9 cellular contexts compared by ENCODE assay signal in genomic region chr5:141638771-141639170, GRCh38. TPM values are rescaled to one million over a fixed set of nuclear protein-coding genes. Genes with fewer than 3 reads are reported as not detected.
A peak's percentile ranks its signal among the peaks of the same experiment; 100 is the strongest.
DNase-seq lines count a peak whose midpoint lies in the region; ATAC-seq and TF ChIP-seq lines count a peak whose summit lies in the region.
"Had no signal": no experiment of that assay in that cellular context is flagged by ENCODE, and none has a peak within 500 bp of the region (broad histone marks: within the 10 kb centered on the region; RNA-seq: fewer than 3 reads in every experiment).

No MANE protein-coding gene starts in this region.

- peak overlapping the region; percentile 74 for H2AK9ac ChIP-seq in IMR-90 (replicated peaks; ENCODE audit: low read depth, low read length, poor library complexity)

- no peak overlapping the region for H4K8ac ChIP-seq in IMR-90 (ENCODE audit: low read depth in 2 of 2, low read length in 2 of 2)

- TF ChIP-seq POLR2A in IMR-90 (IDR thresholded peaks at IDR 0.05; ENCODE audit: low read depth, low read length), result no peak

- no peak overlapping the region for H4K5ac ChIP-seq in IMR-90 (ENCODE audit: low read depth, low read length)

- WGBS in IMR-90 (ENCODE audit: extremely low coverage in 2 of 2, insufficient read length in 1 of 2), 2 experiments, result no CpG with 5 or more reads among the region's 2 CpGs

- H4K20me1 ChIP-seq in IMR-90 (ENCODE audit: insufficient read depth, low read length), result peaks cover 27% of the 10 kb centered on the region

- H3K4me3 Mint-ChIP-seq in Caco-2 (ENCODE audit: unreplicated experiment), result peak overlapping the region; percentile 90
- H3K4me3 Mint-ChIP-seq in activated naive CD8-positive, alpha-beta T cell treated with anti-CD3 and anti-CD28 coated beads for 36 hours, result peak overlapping the region; percentile 97
- H3K4me3 Mint-ChIP-seq in natural killer cell treated with Interleukin-12 subunit alpha and Interleukin-12 subunit beta and Interleukin-15 and Interleukin-18, amount 100 ng/mL, for 72 hours, result peak overlapping the region; percentile 90

- H2BK120ac ChIP-seq in IMR-90 (ENCODE audit: low read depth, low read length), result no peak overlapping the region

- peaks cover 17% of the 10 kb centered on the region for H3K4me1 Mint-ChIP-seq in Caco-2 (ENCODE audit: low read depth, unreplicated experiment)
- H3K4me1 Mint-ChIP-seq in activated naive CD8-positive, alpha-beta T cell treated with anti-CD3 and anti-CD28 coated beads for 36 hours, result peaks cover 41% of the 10 kb centered on the region
- peaks cover 43 to 49% of the 10 kb centered on the region in 2 donors for H3K4me1 Mint-ChIP-seq in natural killer cell treated with Interleukin-12 subunit alpha and Interleukin-12 subunit beta and Interleukin-15 and Interleukin-18, amount 100 ng/mL, for 72 hours (ENCODE audit: low read depth in 2 of 2)

- H3K27ac Mint-ChIP-seq in Caco-2 (ENCODE audit: unreplicated experiment), result no peak overlapping the region
- peak overlapping the region; percentile 95 for H3K27ac Mint-ChIP-seq in activated naive CD8-positive, alpha-beta T cell treated with anti-CD3 and anti-CD28 coated beads for 36 hours
- H3K27ac Mint-ChIP-seq in natural killer cell treated with Interleukin-12 subunit alpha and Interleukin-12 subunit beta and Interleukin-15 and Interleukin-18, amount 100 ng/mL, for 72 hours, result peak overlapping the region; percentile 63 to 71

- H2BK20ac ChIP-seq in IMR-90 (ENCODE audit: low read depth, low read length), result no peak overlapping the region

- H3K4me3 ChIP-seq in Caco-2 (ENCODE audit: low read depth, low read length) (no peak overlapping the region), IMR-90 (ENCODE audit: insufficient read depth, low read depth, low read length) (no peak overlapping the region)

- DNase-seq in Caco-2, result no peak
- no peak for DNase-seq in IMR-90
- no peak for DNase-seq in activated naive CD8-positive, alpha-beta T cell treated with anti-CD3 and anti-CD28 coated beads for 36 hours
- DNase-seq in natural killer cell treated with Interleukin-12 subunit alpha and Interleukin-12 subunit beta and Interleukin-15 and Interleukin-18, amount 100 ng/mL, for 72 hours (ENCODE audit: low spot score), result no peak
- DNase-seq in NCI-H510A (lab: John Stamatoyannopoulos, UW), result no peak
- DNase-seq in amniotic stem cell (lab: John Stamatoyannopoulos, UW), result no peak
- DNase-seq in GOT3 (lab: John Stamatoyannopoulos, UW), result no peak
- DNase-seq: NCI-H226 had no signal

- intact Hi-C loops in Caco-2 (cut with micrococcal nuclease; ENCODE audit: unreplicated experiment), result no loop called here
- intact Hi-C loops in IMR-90 (cut with micrococcal nuclease), result no loop called here

- POLR2A ChIA-PET in Caco-2 (lab: Charles Lee) (no interaction called here), IMR-90 (lab: Charles Lee; ENCODE audit: unreplicated experiment) (no interaction called here)

- BruUV-seq in Caco-2 (replicated peaks; lab: Mats Ljungman, UMichigan) (no TSS peak), IMR-90 (replicated peaks; lab: Mats Ljungman, UMichigan) (no TSS peak)

- no peak overlapping the region for H2AFZ ChIP-seq in IMR-90 (replicated peaks; ENCODE audit: low read length, poor library complexity)

- no peak overlapping the region for H3K27ac ChIP-seq in IMR-90 (ENCODE audit: insufficient read depth, low read length)
- H3K27ac ChIP-seq: suprapubic skin had no signal

- no peaks in the 10 kb centered on the region for H3K27me3 Mint-ChIP-seq in Caco-2 (ENCODE audit: insufficient read depth, unreplicated experiment)
- no peaks in the 10 kb centered on the region for H3K27me3 Mint-ChIP-seq in activated naive CD8-positive, alpha-beta T cell treated with anti-CD3 and anti-CD28 coated beads for 36 hours
- H3K27me3 Mint-ChIP-seq in natural killer cell treated with Interleukin-12 subunit alpha and Interleukin-12 subunit beta and Interleukin-15 and Interleukin-18, amount 100 ng/mL, for 72 hours, result no peaks in the 10 kb centered on the region

- CTCF ChIA-PET in Caco-2 (lab: Charles Lee), result no interaction called here
- CTCF ChIA-PET in IMR-90 (lab: Yijun Ruan, JAX), result no interaction called here

- no peaks in the 10 kb centered on the region for H3K9me3 Mint-ChIP-seq in Caco-2 (ENCODE audit: unreplicated experiment)
- H3K9me3 Mint-ChIP-seq in activated naive CD8-positive, alpha-beta T cell treated with anti-CD3 and anti-CD28 coated beads for 36 hours, result no peaks in the 10 kb centered on the region
- H3K9me3 Mint-ChIP-seq in natural killer cell treated with Interleukin-12 subunit alpha and Interleukin-12 subunit beta and Interleukin-15 and Interleukin-18, amount 100 ng/mL, for 72 hours, result no peaks in the 10 kb centered on the region

- dilution Hi-C loops in IMR-90 (cut with HindIII; ENCODE audit: low sequenced_read_pairs, unreplicated experiment), result no loop called here

- no peak overlapping the region for H3K4ac ChIP-seq in IMR-90 (ENCODE audit: low read depth, low read length)

- no peak overlapping the region for H2BK5ac ChIP-seq in IMR-90 (ENCODE audit: low read depth, low read length, poor library complexity, severe bottlenecking)

- H3K27me3 ChIP-seq in Caco-2 (replicated peaks; ENCODE audit: control insufficient read depth, insufficient read depth, low read length), result no peaks in the 10 kb centered on the region
- no peaks in the 10 kb centered on the region for H3K27me3 ChIP-seq in IMR-90 (ENCODE audit: control insufficient read depth, insufficient read depth, low read length)
- H3K27me3 ChIP-seq: suprapubic skin had no signal

- no peak overlapping the region for H3K4me2 ChIP-seq in IMR-90 (ENCODE audit: low read depth, low read length)

- in situ Hi-C loops in IMR-90 (cut with MboI; ENCODE audit: low sequenced_read_pairs), result no loop called here

- no peak for TF ChIP-seq RAD21 in IMR-90 (IDR thresholded peaks at IDR 0.05; ENCODE audit: low read length)

- H3K56ac ChIP-seq in IMR-90 (ENCODE audit: extremely low read depth, insufficient read depth, low read length), result no peak overlapping the region

- H2BK15ac ChIP-seq in IMR-90 (ENCODE audit: low read depth, low read length), result no peak overlapping the region

- no peak overlapping the region for H4K91ac ChIP-seq in IMR-90 (ENCODE audit: insufficient read depth, low read depth, low read length)

- peaks cover 18 to 43% of the 10 kb centered on the region in 2 experiments for H3K79me1 ChIP-seq in IMR-90 (ENCODE audit: low read depth in 1 of 2, low read length in 2 of 2)

- H3K9ac ChIP-seq in IMR-90 (ENCODE audit: low read depth, low read length), result no peak overlapping the region

- H2AK5ac ChIP-seq in IMR-90 (ENCODE audit: low read depth, low read length), result no peak overlapping the region

- H3K4me1 ChIP-seq in Caco-2, result peaks cover 18% of the 10 kb centered on the region; the same call in 1 of the 2 replicates
- peaks cover 12% of the 10 kb centered on the region for H3K4me1 ChIP-seq in IMR-90 (ENCODE audit: control insufficient read depth, insufficient read depth, low read length)

- H3K18ac ChIP-seq in IMR-90 (ENCODE audit: low read depth, low read length), result no peak overlapping the region

- H3K9me3 ChIP-seq in Caco-2, result no peaks in the 10 kb centered on the region
- H3K9me3 ChIP-seq in IMR-90 (ENCODE audit: control insufficient read depth, insufficient read depth, low read length), result no peaks in the 10 kb centered on the region
- H3K9me3 ChIP-seq: suprapubic skin had no signal

- peaks cover 7% of the 10 kb centered on the region for H3K36me3 Mint-ChIP-seq in Caco-2 (ENCODE audit: insufficient read depth, unreplicated experiment)
- peaks cover 29% of the 10 kb centered on the region for H3K36me3 Mint-ChIP-seq in activated naive CD8-positive, alpha-beta T cell treated with anti-CD3 and anti-CD28 coated beads for 36 hours
- H3K36me3 Mint-ChIP-seq in natural killer cell treated with Interleukin-12 subunit alpha and Interleukin-12 subunit beta and Interleukin-15 and Interleukin-18, amount 100 ng/mL, for 72 hours, result peaks cover 10% of the 10 kb centered on the region

- no peak overlapping the region for H3K23ac ChIP-seq in IMR-90 (ENCODE audit: low read depth, low read length)

- H3K36me3 ChIP-seq in Caco-2 (ENCODE audit: control insufficient read depth, insufficient read depth, low read length) (peaks cover 1% of the 10 kb centered on the region; the same call in 1 of the 2 replicates), IMR-90 (ENCODE audit: control insufficient read depth, insufficient read depth, low read length) (peaks cover 13% of the 10 kb centered on the region)

- peaks cover 28% of the 10 kb centered on the region for H3K9me1 ChIP-seq in IMR-90 (ENCODE audit: insufficient read depth, low read length)

- no peak for TF ChIP-seq CTCF in Caco-2 (IDR thresholded peaks at IDR 0.05; ENCODE audit: insufficient read depth in 1 of 2, low read depth in 1 of 2, low read length in 1 of 2, severe bottlenecking in 1 of 2, unreplicated experiment in 1 of 2)
- no peak for TF ChIP-seq CTCF in IMR-90 (conservative IDR thresholded peaks at IDR 0.05; ENCODE audit: low read depth, low read length)

- no peak overlapping the region for H3K14ac ChIP-seq in IMR-90 (replicated peaks; ENCODE audit: low read depth, low read length)

- ATAC-seq in IMR-90 (ENCODE audit: low read depth), result no peak
- ATAC-seq in natural killer cell treated with Interleukin-12 subunit alpha and Interleukin-12 subunit beta and Interleukin-15 and Interleukin-18, amount 100 ng/mL, for 72 hours, result no peak

RNA-seq across cellular contexts. Expression of gene RELL2, which starts 2.0 kb away (rescaled TPM):
- total RNA-seq in Caco-2 (2022) (8.7 and 13.6 TPM in 2 replicates), IMR-90 (2012; rRNA removed) (2.2 TPM in 2 replicates)
- polyA plus RNA-seq in IMR-90 (2012; rRNA removed), result 7.6 and 9.1 TPM in 2 replicates
- polyA plus RNA-seq in IMR-90 (2012; cell fraction: cytosol; rRNA removed), result 6.7 and 7.8 TPM in 2 replicates
- 18.2 and 44.0 TPM in 2 replicates for polyA plus RNA-seq in IMR-90 (2012; cell fraction: nucleus; rRNA removed; ENCODE audit: low replicate concordance)
- 10 to 100 TPM; 26.8 to 27.3 TPM for total RNA-seq in activated naive CD8-positive, alpha-beta T cell treated with anti-CD3 and anti-CD28 coated beads for 36 hours
- 10 to 100 TPM in 1 of 2 donors, 1 to 10 TPM in 1; 8.1 to 39.3 TPM for total RNA-seq in natural killer cell treated with Interleukin-12 subunit alpha and Interleukin-12 subunit beta and Interleukin-15 and Interleukin-18, amount 100 ng/mL, for 72 hours

RNA-seq across cellular contexts. Expression of gene HDAC3, which starts 2.1 kb away (rescaled TPM):
- total RNA-seq in Caco-2 (2022), result 73.0 and 74.5 TPM in 2 replicates
- total RNA-seq in IMR-90 (2012; rRNA removed), result 71.7 and 84.2 TPM in 2 replicates
- polyA plus RNA-seq in IMR-90 (2012; rRNA removed), result 78.6 and 89.7 TPM in 2 replicates
- 46.2 and 62.2 TPM in 2 replicates for polyA plus RNA-seq in IMR-90 (2012; cell fraction: cytosol; rRNA removed)
- 123 and 229 TPM in 2 replicates for polyA plus RNA-seq in IMR-90 (2012; cell fraction: nucleus; rRNA removed; ENCODE audit: low replicate concordance)
- 10 to 100 TPM; 83.4 to 84.6 TPM for total RNA-seq in activated naive CD8-positive, alpha-beta T cell treated with anti-CD3 and anti-CD28 coated beads for 36 hours
- total RNA-seq in natural killer cell treated with Interleukin-12 subunit alpha and Interleukin-12 subunit beta and Interleukin-15 and Interleukin-18, amount 100 ng/mL, for 72 hours, result 100 to 1,000 TPM in 1 of 2 donors, 10 to 100 TPM in 1; 80.0 to 128 TPM

RNA-seq across cellular contexts. Expression of gene FCHSD1, which starts 12.4 kb away (rescaled TPM):
- 25.0 and 26.8 TPM in 2 replicates for total RNA-seq in Caco-2 (2022)
- total RNA-seq in IMR-90 (2012; rRNA removed), result 32.8 and 33.2 TPM in 2 replicates
- 58.7 and 62.1 TPM in 2 replicates for polyA plus RNA-seq in IMR-90 (2012; rRNA removed)
- polyA plus RNA-seq in IMR-90 (2012; cell fraction: cytosol; rRNA removed), result 28.5 and 58.9 TPM in 2 replicates
- polyA plus RNA-seq in IMR-90 (2012; cell fraction: nucleus; rRNA removed; ENCODE audit: low replicate concordance), result 598 and 798 TPM in 2 replicates
- 10 to 100 TPM; 22.4 to 24.8 TPM for total RNA-seq in activated naive CD8-positive, alpha-beta T cell treated with anti-CD3 and anti-CD28 coated beads for 36 hours
- 10 to 100 TPM; 35.6 to 56.4 TPM for total RNA-seq in natural killer cell treated with Interleukin-12 subunit alpha and Interleukin-12 subunit beta and Interleukin-15 and Interleukin-18, amount 100 ng/mL, for 72 hours

RNA-seq across cellular contexts. Expression of gene DIAPH1, which starts 20.0 kb away (rescaled TPM):
- 161 and 167 TPM in 2 replicates for total RNA-seq in Caco-2 (2022)
- total RNA-seq in IMR-90 (2012; rRNA removed), result 12.0 and 15.8 TPM in 2 replicates
- polyA plus RNA-seq in IMR-90 (2012; rRNA removed), result 30.7 and 37.4 TPM in 2 replicates
- polyA plus RNA-seq in IMR-90 (2012; cell fraction: cytosol; rRNA removed), result 16.8 and 22.1 TPM in 2 replicates
- polyA plus RNA-seq in IMR-90 (2012; cell fraction: nucleus; rRNA removed; ENCODE audit: low replicate concordance), result 53.9 and 92.2 TPM in 2 replicates
- total RNA-seq in activated naive CD8-positive, alpha-beta T cell treated with anti-CD3 and anti-CD28 coated beads for 36 hours, result 100 to 1,000 TPM; 214 to 220 TPM
- total RNA-seq in natural killer cell treated with Interleukin-12 subunit alpha and Interleukin-12 subunit beta and Interleukin-15 and Interleukin-18, amount 100 ng/mL, for 72 hours, result 100 to 1,000 TPM; 280 to 289 TPM

RNA-seq across cellular contexts. Expression of gene ARAP3, which starts 43.3 kb away (rescaled TPM):
- total RNA-seq in Caco-2 (2022), result 6.3 and 7.5 TPM in 2 replicates
- total RNA-seq in IMR-90 (2012; rRNA removed), result 1.4 and 2.2 TPM in 2 replicates
- polyA plus RNA-seq in IMR-90 (2012; rRNA removed), result 6.6 and 6.9 TPM in 2 replicates
- polyA plus RNA-seq in IMR-90 (2012; cell fraction: cytosol; rRNA removed), result 3.8 and 4.4 TPM in 2 replicates
- polyA plus RNA-seq in IMR-90 (2012; cell fraction: nucleus; rRNA removed; ENCODE audit: low replicate concordance), result 24.9 and 36.4 TPM in 2 replicates
- 1 to 10 TPM; 4.1 to 5.7 TPM for total RNA-seq in activated naive CD8-positive, alpha-beta T cell treated with anti-CD3 and anti-CD28 coated beads for 36 hours
- 10 to 100 TPM; 17.5 to 22.6 TPM for total RNA-seq in natural killer cell treated with Interleukin-12 subunit alpha and Interleukin-12 subunit beta and Interleukin-15 and Interleukin-18, amount 100 ng/mL, for 72 hours
